ENCODE assay signal across 16 cellular contexts in the genomic region with DNA sequence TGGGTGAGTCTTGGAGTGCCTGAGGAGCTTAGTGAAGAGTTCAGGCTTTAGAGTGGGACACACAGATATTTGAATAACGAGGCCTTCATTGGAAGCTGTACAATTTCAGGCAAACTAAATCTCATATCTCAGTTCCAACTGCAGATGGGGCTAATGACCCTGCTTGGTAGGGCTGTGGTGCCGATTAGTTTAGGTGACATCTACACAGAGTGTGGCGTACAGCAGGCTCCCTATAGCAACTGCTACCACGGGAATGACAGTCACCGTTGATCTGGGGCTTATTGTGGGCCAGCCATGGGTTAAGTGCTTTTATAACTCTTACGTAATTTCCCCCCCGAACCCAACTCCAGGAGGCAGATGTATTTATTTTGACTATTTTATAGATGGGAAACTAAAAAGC.
DNase-seq lines count a peak whose midpoint lies in the region; ATAC-seq and TF ChIP-seq lines count a peak whose summit lies in the region.
"Had no signal": no experiment of that assay in that cellular context is flagged by ENCODE, and none has a peak within 500 bp of the region (broad histone marks: within the 10 kb centered on the region; RNA-seq: fewer than 3 reads in every experiment).

No MANE protein-coding gene starts in this region.

- BruUV-seq in PC-3 (replicated peaks; lab: Mats Ljungman, UMichigan) = no TSS peak

- H3K9me3 ChIP-seq in PC-3 (ENCODE audit: low read length) = no peaks in the 10 kb centered on the region
- no peaks in the 10 kb centered on the region for H3K9me3 ChIP-seq in endodermal cell (ENCODE audit: control insufficient read depth, low read length)
- H3K9me3 ChIP-seq in lower lobe of right lung = no peaks in the 10 kb centered on the region
- H3K9me3 ChIP-seq: gastrocnemius medialis, suprapubic skin had no signal

- H2AFZ ChIP-seq in PC-3 (ENCODE audit: low read length) = no peak overlapping the region

- H3K9ac ChIP-seq in PC-3 (ENCODE audit: low read length) (no peak overlapping the region), endodermal cell (ENCODE audit: extremely low read depth, low read length, poor library complexity, severe bottlenecking) (no peak overlapping the region)

- H3K9me3 Mint-ChIP-seq in endodermal cell = no peaks in the 10 kb centered on the region
- H3K9me3 Mint-ChIP-seq: activated T-helper 17 cell treated with anti-CD3 and anti-CD28 coated beads, Interleukin-2, amount 50 U/mL, for 72 hours; memory B cell; nephron progenitor cell had no signal

- no peaks in the 10 kb centered on the region for H3K27me3 Mint-ChIP-seq in endodermal cell (ENCODE audit: insufficient read depth)
- H3K27me3 Mint-ChIP-seq: activated T-helper 17 cell treated with anti-CD3 and anti-CD28 coated beads, Interleukin-2, amount 50 U/mL, for 72 hours; memory B cell had no signal

- H3K27me3 ChIP-seq in PC-3 (ENCODE audit: low read length) = no peaks in the 10 kb centered on the region
- no peaks in the 10 kb centered on the region for H3K27me3 ChIP-seq in endodermal cell (ENCODE audit: control insufficient read depth, insufficient read depth, low read length, poor library complexity, severe bottlenecking)
- H3K27me3 ChIP-seq in lower lobe of right lung (ENCODE audit: low read depth) = no peaks in the 10 kb centered on the region
- H3K27me3 ChIP-seq: gastrocnemius medialis, suprapubic skin had no signal

- intact Hi-C loops in PC-3 (cut with micrococcal nuclease) = loop anchor here (1.0 to 5.0 kb wide), 3 partner anchors 132 to 221 kb away; no protein-coding TSS in a partner anchor
- intact Hi-C loops in lower lobe of right lung (cut with DNase I) = no loop called here

- no peaks in the 10 kb centered on the region for H4K20me1 ChIP-seq in PC-3 (ENCODE audit: low read length)

- peak; percentile 15; the same call in 1 of the 2 replicates for TF ChIP-seq CTCF in C4-2B (conservative IDR thresholded peaks at IDR 0.05)
- TF ChIP-seq CTCF in GM10266 (IDR thresholded peaks at IDR 0.05; ENCODE audit: control insufficient read depth, insufficient read depth, low read depth, missing control alignments) = peak; percentile 24
- TF ChIP-seq CTCF in PC-3 (conservative IDR thresholded peaks at IDR 0.05; ENCODE audit: low read depth, low read length) = peak; percentile 36
- peak; percentile 18 for TF ChIP-seq CTCF in endodermal cell (conservative IDR thresholded peaks at IDR 0.05)
- no peak for TF ChIP-seq CTCF in lower lobe of right lung (IDR thresholded peaks at IDR 0.05)

- H3K27ac ChIP-seq in C4-2B (no peak overlapping the region), PC-3 (ENCODE audit: low read length) (no peak overlapping the region), endodermal cell (ENCODE audit: low read depth, low read length) (no peak overlapping the region), lower lobe of right lung (no peak overlapping the region)
- H3K27ac ChIP-seq: gastrocnemius medialis, SK-N-MC, suprapubic skin had no signal

- H3K4me3 Mint-ChIP-seq in endodermal cell = no peak overlapping the region
- H3K4me3 Mint-ChIP-seq: activated T-helper 17 cell treated with anti-CD3 and anti-CD28 coated beads, Interleukin-2, amount 50 U/mL, for 72 hours; memory B cell; nephron progenitor cell had no signal

- CTCF ChIA-PET in PC-3 (lab: Charles Lee) = interaction anchor here (0.8 to 1.6 kb wide), 2 partner anchors 97 to 132 kb away, joined by 3 to 23 read pairs; no protein-coding TSS in a partner anchor

- no peak overlapping the region for H3K4me2 ChIP-seq in PC-3 (ENCODE audit: low read length)

- peaks cover 5% of the 10 kb centered on the region; the same call in 1 of the 2 replicates for H3K4me1 ChIP-seq in PC-3 (ENCODE audit: insufficient read depth, low read length)
- H3K4me1 ChIP-seq in endodermal cell (ENCODE audit: control insufficient read depth, insufficient read depth, low read length) = peaks cover 2% of the 10 kb centered on the region
- no peaks in the 10 kb centered on the region for H3K4me1 ChIP-seq in lower lobe of right lung
- H3K4me1 ChIP-seq: gastrocnemius medialis, suprapubic skin had no signal

- DNase-seq in GM10266 (ENCODE audit: extremely low spot score) (no peak), PC-3 (peak; percentile 30), endodermal cell (no peak), lower lobe of right lung (no peak), amniotic stem cell (lab: John Stamatoyannopoulos, UW) (no peak)
- DNase-seq: cerebellar nuclear complex, DMS153, gastrocnemius medialis, nephron progenitor cell had no signal

- POLR2A ChIA-PET in PC-3 (lab: Charles Lee; ENCODE audit: unreplicated experiment) = no interaction called here

- H3K27ac Mint-ChIP-seq in endodermal cell = no peak overlapping the region
- H3K27ac Mint-ChIP-seq: activated T-helper 17 cell treated with anti-CD3 and anti-CD28 coated beads, Interleukin-2, amount 50 U/mL, for 72 hours; memory B cell; nephron progenitor cell had no signal

- H3F3A ChIP-seq in PC-3 (ENCODE audit: low read length, unreplicated experiment) = no peaks in the 10 kb centered on the region

- no peaks in the 10 kb centered on the region for H3K79me2 ChIP-seq in PC-3 (ENCODE audit: low read length)

- H3K9me2 ChIP-seq in PC-3 (replicated peaks; ENCODE audit: low read length) = no peaks in the 10 kb centered on the region

- H3K36me3 ChIP-seq in PC-3 (ENCODE audit: low read depth, low read length) (no peaks in the 10 kb centered on the region), endodermal cell (ENCODE audit: control insufficient read depth, insufficient read depth, low read length) (no peaks in the 10 kb centered on the region), lower lobe of right lung (no peaks in the 10 kb centered on the region)
- H3K36me3 ChIP-seq: gastrocnemius medialis had no signal

- peak; percentile 45 for ATAC-seq in PC-3
- no peak for ATAC-seq in GM18868 (IDR thresholded peaks at IDR 0.05; ENCODE audit: unreplicated experiment)
- ATAC-seq in lower lobe of right lung = no peak
- no peak for ATAC-seq in activated CD4-positive, CD25-positive, alpha-beta regulatory T cell treated with anti-CD3 and anti-CD28 coated beads, Interleukin-2, amount 50 U/mL, for 24 hours
- ATAC-seq: activated T-helper 17 cell treated with anti-CD3 and anti-CD28 coated beads, Interleukin-2, amount 50 U/mL, for 72 hours; gastrocnemius medialis had no signal

- no peak overlapping the region for H3K4me3 ChIP-seq in PC-3 (ENCODE audit: low read length)
- H3K4me3 ChIP-seq in endodermal cell (ENCODE audit: low read length) = no peak overlapping the region
- H3K4me3 ChIP-seq in lower lobe of right lung = no peak overlapping the region
- H3K4me3 ChIP-seq: gastrocnemius medialis, SK-N-MC, suprapubic skin had no signal

- 93 to 100% methylated on average over 1 to 7 of the region's 7 CpGs for WGBS in endodermal cell (ENCODE audit: insufficient coverage in 1 of 2, insufficient read length in 1 of 2), 2 experiments

- peaks cover 5% of the 10 kb centered on the region for H3K4me1 Mint-ChIP-seq in endodermal cell
- H3K4me1 Mint-ChIP-seq: memory B cell, nephron progenitor cell had no signal

- no peaks in the 10 kb centered on the region for H3K36me3 Mint-ChIP-seq in endodermal cell (ENCODE audit: low read depth)
- H3K36me3 Mint-ChIP-seq: memory B cell had no signal
